In the genomic region with DNA sequence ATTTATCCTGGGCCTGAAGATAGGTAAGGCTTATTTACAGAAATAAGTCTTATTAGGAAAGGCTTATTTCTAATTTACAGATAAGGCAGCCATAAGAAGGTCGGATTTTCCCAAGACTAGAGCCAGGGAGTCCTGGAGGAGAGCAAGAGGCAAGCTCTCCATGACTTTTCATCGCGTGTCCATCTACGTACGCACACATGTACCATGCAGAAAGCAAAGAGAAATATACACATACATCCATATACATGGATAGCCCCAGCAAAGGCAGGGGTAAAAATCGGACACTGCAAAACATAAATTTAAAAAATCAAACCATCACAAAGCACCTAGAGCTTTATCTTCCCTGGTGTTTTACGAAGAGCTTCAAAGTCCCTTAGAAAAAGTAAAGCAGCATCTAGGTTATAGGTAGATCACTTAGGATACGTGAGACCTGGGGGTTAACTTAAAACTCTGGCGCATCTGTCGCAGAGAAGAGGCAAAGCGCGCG, we compare ENCODE assay signal across 8 cellular contexts. TPM values are rescaled to one million over a fixed set of nuclear protein-coding genes. Genes with fewer than 3 reads are reported as not detected.
DNase-seq lines count a peak whose midpoint lies in the region; ATAC-seq and TF ChIP-seq lines count a peak whose summit lies in the region.

No MANE protein-coding gene starts in this region.

- intact Hi-C loops in Right ventricle myocardium inferior (cut with DNase I) = loop anchor here (5.0 kb wide), 2 partner anchors 51 to 141 kb away; no protein-coding TSS in a partner anchor
- intact Hi-C loops in breast epithelium (cut with DNase I; ENCODE audit: low total_unique reads) = no loop called here
- intact Hi-C loops in lower leg skin (cut with DNase I; ENCODE audit: low total_unique reads) = no loop called here
- intact Hi-C loops in tibial artery (cut with DNase I; ENCODE audit: low total_unique reads) = loop anchor here (10.0 kb wide), 2 partner anchors 149 to 249 kb away; a partner anchor contains a TSS

- no peaks in the 10 kb centered on the region for H3K27me3 ChIP-seq in cardiac muscle cell
- H3K27me3 ChIP-seq in breast epithelium = no peaks in the 10 kb centered on the region
- H3K27me3 ChIP-seq in tibial artery = no peaks in the 10 kb centered on the region

- H3K27ac ChIP-seq in cardiac muscle cell (peak overlapping the region; percentile 100), breast epithelium (peak overlapping the region; percentile 97 to 99), tibial artery (peak overlapping the region; percentile 96 to 97)

- ATAC-seq in Right ventricle myocardium inferior = no peak

- no peak for TF ChIP-seq CTCF in cardiac muscle cell (IDR thresholded peaks at IDR 0.05; ENCODE audit: low read depth, low read length)
- TF ChIP-seq CTCF in NB4 (IDR thresholded peaks at IDR 0.05; ENCODE audit: low read depth, low read length) = no peak
- TF ChIP-seq CTCF in breast epithelium (IDR thresholded peaks at IDR 0.05) = no peak
- TF ChIP-seq CTCF in lower leg skin (IDR thresholded peaks at IDR 0.05) = no peak
- no peak for TF ChIP-seq CTCF in tibial artery (IDR thresholded peaks at IDR 0.05)

- H3K4me1 ChIP-seq in cardiac muscle cell (ENCODE audit: low read depth) = peaks cover 6% of the 10 kb centered on the region
- peaks cover 0 to 6% of the 10 kb centered on the region in 2 donors for H3K4me1 ChIP-seq in breast epithelium
- peaks cover 0 to 51% (median 27%) of the 10 kb centered on the region in 4 donors for H3K4me1 ChIP-seq in tibial artery

- WGBS in lower leg skin, 2 donors = 3 to 5% methylated on average over 13 of the region's 13 CpGs

- H3K9me3 ChIP-seq in cardiac muscle cell (ENCODE audit: low read depth) = no peaks in the 10 kb centered on the region
- no peaks in the 10 kb centered on the region for H3K9me3 ChIP-seq in breast epithelium
- no peaks in the 10 kb centered on the region for H3K9me3 ChIP-seq in tibial artery

- peak overlapping the region; percentile 45 for H3K4me3 ChIP-seq in cardiac muscle cell
- H3K4me3 ChIP-seq in NB4 (ENCODE audit: low read depth, low read length) = peak overlapping the region; percentile 92
- H3K4me3 ChIP-seq in breast epithelium = peak overlapping the region; percentile 81 to 90 (median 88)
- H3K4me3 ChIP-seq in lower leg skin (ENCODE audit: low read depth, poor library complexity, severe bottlenecking) = peak overlapping the region; percentile 84
- H3K4me3 ChIP-seq in tibial artery = peak overlapping the region; percentile 82 to 95

- no peaks in the 10 kb centered on the region for H3K36me3 ChIP-seq in cardiac muscle cell
- no peaks in the 10 kb centered on the region for H3K36me3 ChIP-seq in breast epithelium
- no peaks in the 10 kb centered on the region for H3K36me3 ChIP-seq in tibial artery

- DNase-seq in cardiac muscle cell (ENCODE audit: low read depth in 1 of 2, low spot score in 1 of 2) (peak in 1 of 2 donors; percentile 38), Right ventricle myocardium inferior (ENCODE audit: missing footprints) (no peak), NB4 (ENCODE audit: low read depth) (peak; percentile 48), breast epithelium (ENCODE audit: low spot score in 2 of 2) (no peak), lower leg skin (ENCODE audit: low spot score in 2 of 2) (peak in 1 of 2 donors; percentile 21), tibial artery (no peak), AG08395 (ENCODE audit: low spot score) (no peak), OCI-M2 (lab: John Stamatoyannopoulos, UW; ENCODE audit: unreplicated experiment) (no peak)

- no peak for TF ChIP-seq POLR2A in NB4 (IDR thresholded peaks at IDR 0.05; ENCODE audit: extremely low read depth, insufficient read length)
- TF ChIP-seq POLR2A in breast epithelium (IDR thresholded peaks at IDR 0.05) = no peak
- TF ChIP-seq POLR2A in lower leg skin (IDR thresholded peaks at IDR 0.05) = no peak

RNA-seq across cellular contexts. Expression of a gene that starts 25.8 kb away (rescaled TPM):
- total RNA-seq in cardiac muscle cell (16.2 and 20.9 TPM in 2 replicates), Right ventricle myocardium inferior (23.4 TPM), breast epithelium (10 to 100 TPM; 32.4 to 37.4 (median 35.1) TPM), lower leg skin (10 to 100 TPM; 26.5 to 40.6 (median 35.0) TPM)
- 11.0 and 16.2 TPM in 2 replicates for polyA plus RNA-seq in cardiac muscle cell

Comparison
In these comparisons a context has a peak if more than half of its experiments do, and no peak if none do; other contexts are left out.
1. intact Hi-C loops: an anchor here in Right ventricle myocardium inferior (5.0 kb wide) and tibial artery (10.0 kb wide); none called in breast epithelium and lower leg skin.